10 cellular contexts compared by ENCODE assay signal in genomic region chr17:49730078-49730786, GRCh38. TPM values are rescaled to one million over a fixed set of nuclear protein-coding genes. Genes with fewer than 3 reads are reported as not detected.
DNase-seq lines count a peak whose midpoint lies in the region; ATAC-seq and TF ChIP-seq lines count a peak whose summit lies in the region.
"Had no signal": no experiment of that assay in that cellular context is flagged by ENCODE, and none has a peak within 500 bp of the region (broad histone marks: within the 10 kb centered on the region; RNA-seq: fewer than 3 reads in every experiment).

No MANE protein-coding gene starts in this region.

- peaks cover 5% of the 10 kb centered on the region for H3K9me3 Mint-ChIP-seq in activated CD8-positive, alpha-beta T cell treated with anti-CD3 and anti-CD28 coated beads for 36 hours
- H3K9me3 Mint-ChIP-seq in activated CD8-positive, alpha-beta T cell treated with anti-CD3 and anti-CD28 coated beads, Interleukin-2, amount 10 ng/mL, durations not matched to agents 7 days and 5 days (ENCODE audit: insufficient read depth), result no peaks in the 10 kb centered on the region

- no peak for TF ChIP-seq CTCF in activated CD8-positive, alpha-beta T cell treated with anti-CD3 and anti-CD28 coated beads for 36 hours (IDR thresholded peaks at IDR 0.05)
- TF ChIP-seq CTCF in epithelial cell of proximal tubule (conservative IDR thresholded peaks at IDR 0.05; ENCODE audit: low read depth, low read length), result no peak
- no peak for TF ChIP-seq CTCF in mucosa of descending colon (IDR thresholded peaks at IDR 0.05)
- TF ChIP-seq CTCF in MM.1S (IDR thresholded peaks at IDR 0.05; ENCODE audit: low read length), result no peak
- no peak for TF ChIP-seq CTCF in BE2C (IDR thresholded peaks at IDR 0.05; ENCODE audit: low read depth, low read length)

- intact Hi-C loops in activated CD8-positive, alpha-beta T cell treated with anti-CD3 and anti-CD28 coated beads for 36 hours (cut with micrococcal nuclease), result no loop called here
- intact Hi-C loops in mucosa of descending colon (cut with DNase I, micrococcal nuclease), result no loop called here

- H3K4me1 ChIP-seq in mucosa of descending colon (ENCODE audit: low read depth), result peaks cover 3% of the 10 kb centered on the region
- no peaks in the 10 kb centered on the region for H3K4me1 ChIP-seq in MM.1S (ENCODE audit: low read length)
- H3K4me1 ChIP-seq in BE2C, result no peaks in the 10 kb centered on the region
- H3K4me1 ChIP-seq: A549 had no signal

- CTCF ChIA-PET in activated CD8-positive, alpha-beta T cell treated with anti-CD3 and anti-CD28 coated beads for 36 hours (lab: Charles Lee), result interaction anchor here (0.7 to 3.1 kb wide), 4 partner anchors 9 to 163 kb away, joined by 3 to 9 read pairs (median 6); no protein-coding TSS in a partner anchor
- CTCF ChIA-PET in activated CD8-positive, alpha-beta T cell treated with anti-CD3 and anti-CD28 coated beads, Interleukin-2, amount 10 ng/mL, durations not matched to agents 7 days and 5 days (lab: Charles Lee), result interaction anchor here (1.3 to 3.2 kb wide), 7 partner anchors 8 to 49 kb away, joined by 3 to 12 read pairs (median 4); partner anchors contain the start of gene SLC35B1

- peaks cover 32% of the 10 kb centered on the region for H3K36me3 Mint-ChIP-seq in activated CD8-positive, alpha-beta T cell treated with anti-CD3 and anti-CD28 coated beads for 36 hours (ENCODE audit: low read depth)
- H3K36me3 Mint-ChIP-seq in activated CD8-positive, alpha-beta T cell treated with anti-CD3 and anti-CD28 coated beads, Interleukin-2, amount 10 ng/mL, durations not matched to agents 7 days and 5 days (ENCODE audit: low read depth), result peaks cover 59% of the 10 kb centered on the region

- no peak overlapping the region for H3K4me3 ChIP-seq in epithelial cell of proximal tubule (ENCODE audit: low read depth, low read length)
- no peak overlapping the region for H3K4me3 ChIP-seq in mucosa of descending colon
- no peak overlapping the region for H3K4me3 ChIP-seq in MM.1S (ENCODE audit: low read length)
- no peak overlapping the region for H3K4me3 ChIP-seq in BE2C (ENCODE audit: low read depth, low read length)
- H3K4me3 ChIP-seq: A549 had no signal

- H3K27me3 Mint-ChIP-seq in activated CD8-positive, alpha-beta T cell treated with anti-CD3 and anti-CD28 coated beads for 36 hours, result no peaks in the 10 kb centered on the region
- no peaks in the 10 kb centered on the region for H3K27me3 Mint-ChIP-seq in activated CD8-positive, alpha-beta T cell treated with anti-CD3 and anti-CD28 coated beads, Interleukin-2, amount 10 ng/mL, durations not matched to agents 7 days and 5 days (ENCODE audit: low read depth)

- H3K4me3 Mint-ChIP-seq in activated CD8-positive, alpha-beta T cell treated with anti-CD3 and anti-CD28 coated beads for 36 hours, result no peak overlapping the region
- no peak overlapping the region for H3K4me3 Mint-ChIP-seq in activated CD8-positive, alpha-beta T cell treated with anti-CD3 and anti-CD28 coated beads, Interleukin-2, amount 10 ng/mL, durations not matched to agents 7 days and 5 days

- no peaks in the 10 kb centered on the region for H4K20me1 ChIP-seq in MM.1S (ENCODE audit: insufficient read depth, low read length)

- no peaks in the 10 kb centered on the region for H3K9me2 ChIP-seq in MM.1S (replicated peaks; ENCODE audit: insufficient read depth, low read length)

- ATAC-seq in activated CD8-positive, alpha-beta T cell treated with anti-CD3 and anti-CD28 coated beads for 36 hours, result no peak
- ATAC-seq in activated CD8-positive, alpha-beta T cell treated with anti-CD3 and anti-CD28 coated beads, Interleukin-2, amount 10 ng/mL, durations not matched to agents 7 days and 5 days, result no peak
- ATAC-seq in mucosa of descending colon, result peak; percentile 75
- no peak for ATAC-seq in HG03095 (IDR thresholded peaks at IDR 0.05; ENCODE audit: unreplicated experiment)
- ATAC-seq: A549 had no signal

- no peak overlapping the region for H3K27ac ChIP-seq in MM.1S (ENCODE audit: low read length)
- H3K27ac ChIP-seq: A549, KMS-11 had no signal

- H3K27me3 ChIP-seq in MM.1S (replicated peaks; ENCODE audit: insufficient read depth, low read length) (no peaks in the 10 kb centered on the region), BE2C (no peaks in the 10 kb centered on the region)

- POLR2A ChIA-PET in activated CD8-positive, alpha-beta T cell treated with anti-CD3 and anti-CD28 coated beads for 36 hours (lab: Charles Lee), result interaction anchor here (0.9 to 1.3 kb wide), 3 partner anchors 17 to 58 kb away, joined by 3 to 4 read pairs (median 4); partner anchors contain the start of genes FAM117A and KAT7
- POLR2A ChIA-PET in activated CD8-positive, alpha-beta T cell treated with anti-CD3 and anti-CD28 coated beads, Interleukin-2, amount 10 ng/mL, durations not matched to agents 7 days and 5 days (lab: Charles Lee), result interaction anchor here (0.8 to 2.2 kb wide), 6 partner anchors 8 to 58 kb away, joined by 3 to 7 read pairs (median 4); partner anchors contain the start of genes KAT7 and SLC35B1

- H3F3A ChIP-seq in MM.1S (ENCODE audit: insufficient read depth, low read length), result no peaks in the 10 kb centered on the region

- peaks cover 93% of the 10 kb centered on the region for H3K79me2 ChIP-seq in MM.1S (ENCODE audit: low read length)

- H3K9ac ChIP-seq in MM.1S (ENCODE audit: low read length), result no peak overlapping the region
- H3K9ac ChIP-seq: KMS-11 had no signal

- peak overlapping the region; percentile 35 for H3K27ac Mint-ChIP-seq in activated CD8-positive, alpha-beta T cell treated with anti-CD3 and anti-CD28 coated beads for 36 hours
- H3K27ac Mint-ChIP-seq in activated CD8-positive, alpha-beta T cell treated with anti-CD3 and anti-CD28 coated beads, Interleukin-2, amount 10 ng/mL, durations not matched to agents 7 days and 5 days, result no peak overlapping the region

- H3K4me1 Mint-ChIP-seq in activated CD8-positive, alpha-beta T cell treated with anti-CD3 and anti-CD28 coated beads for 36 hours (ENCODE audit: low read depth), result peaks cover 49% of the 10 kb centered on the region
- peaks cover 35% of the 10 kb centered on the region for H3K4me1 Mint-ChIP-seq in activated CD8-positive, alpha-beta T cell treated with anti-CD3 and anti-CD28 coated beads, Interleukin-2, amount 10 ng/mL, durations not matched to agents 7 days and 5 days (ENCODE audit: low read depth)

- no peak for DNase-seq in activated CD8-positive, alpha-beta T cell treated with anti-CD3 and anti-CD28 coated beads for 36 hours
- no peak for DNase-seq in activated CD8-positive, alpha-beta T cell treated with anti-CD3 and anti-CD28 coated beads, Interleukin-2, amount 10 ng/mL, durations not matched to agents 7 days and 5 days
- DNase-seq in epithelial cell of proximal tubule (ENCODE audit: low read depth) (peak; percentile 52), mucosa of descending colon (peak; percentile 41 to 69 (median 51)), ureter (ENCODE audit: low spot score) (peak; percentile 80), MM.1S (no peak), BE2C (no peak)

- no peaks in the 10 kb centered on the region for H3K9me3 ChIP-seq in mucosa of descending colon
- H3K9me3 ChIP-seq in MM.1S (replicated peaks; ENCODE audit: insufficient read depth, low read length), result no peaks in the 10 kb centered on the region
- no peaks in the 10 kb centered on the region; the same call in 1 of the 2 replicates for H3K9me3 ChIP-seq in BE2C
- H3K9me3 ChIP-seq: A549 had no signal

- no peak overlapping the region for H2AFZ ChIP-seq in MM.1S (ENCODE audit: low read length)

- no peaks in the 10 kb centered on the region for H3K36me3 ChIP-seq in mucosa of descending colon (ENCODE audit: low read depth)
- H3K36me3 ChIP-seq in MM.1S (replicated peaks; ENCODE audit: insufficient read depth, low read length), result 0 out of 2 replicates have a peak, but pooled peaks cover 5% of the 10 kb centered on the region
- no peaks in the 10 kb centered on the region for H3K36me3 ChIP-seq in BE2C

- H3K4me2 ChIP-seq in MM.1S (ENCODE audit: low read depth, low read length), result no peak overlapping the region
- H3K4me2 ChIP-seq: A549, KMS-11 had no signal

RNA-seq across cellular contexts. Expression of gene SLC35B1, which starts 22.5 kb away (rescaled TPM):
- total RNA-seq in activated CD8-positive, alpha-beta T cell treated with anti-CD3 and anti-CD28 coated beads for 36 hours, result 10 to 100 TPM; 38.6 to 46.6 TPM
- 10 to 100 TPM; 50.7 to 62.6 TPM for total RNA-seq in activated CD8-positive, alpha-beta T cell treated with anti-CD3 and anti-CD28 coated beads, Interleukin-2, amount 10 ng/mL, durations not matched to agents 7 days and 5 days
- total RNA-seq in epithelial cell of proximal tubule, result 60.0 and 72.0 TPM in 2 replicates
- 10 to 100 TPM; 31.7 to 60.3 (median 41.5) TPM for total RNA-seq in mucosa of descending colon
- 55.5 TPM for total RNA-seq in ureter
- 250 TPM for polyA plus RNA-seq in BE2C (2012; ENCODE audit: insufficient read depth, insufficient read length, low read depth)

RNA-seq across cellular contexts. Expression of gene FAM117A, which starts 33.7 kb away (rescaled TPM):
- total RNA-seq in activated CD8-positive, alpha-beta T cell treated with anti-CD3 and anti-CD28 coated beads for 36 hours, result 10 to 100 TPM; 19.7 to 23.0 TPM
- total RNA-seq in activated CD8-positive, alpha-beta T cell treated with anti-CD3 and anti-CD28 coated beads, Interleukin-2, amount 10 ng/mL, durations not matched to agents 7 days and 5 days, result 10 to 100 TPM; 20.8 to 23.5 TPM
- total RNA-seq in epithelial cell of proximal tubule, result 3.8 and 4.7 TPM in 2 replicates
- 10 to 100 TPM in 1 of 3 donors, 1 to 10 TPM in 2; 6.5 to 22.0 (median 8.8) TPM for total RNA-seq in mucosa of descending colon
- 12.4 TPM for total RNA-seq in ureter
- polyA plus RNA-seq in BE2C (2012; ENCODE audit: insufficient read depth, insufficient read length, low read depth), result 17.0 TPM

RNA-seq across cellular contexts. Expression of gene SPOP, which starts 52.3 kb away (rescaled TPM):
- 10 to 100 TPM; 61.6 to 63.5 TPM for total RNA-seq in activated CD8-positive, alpha-beta T cell treated with anti-CD3 and anti-CD28 coated beads for 36 hours
- total RNA-seq in activated CD8-positive, alpha-beta T cell treated with anti-CD3 and anti-CD28 coated beads, Interleukin-2, amount 10 ng/mL, durations not matched to agents 7 days and 5 days, result 10 to 100 TPM; 49.5 to 52.0 TPM
- total RNA-seq in epithelial cell of proximal tubule, result 23.3 and 26.2 TPM in 2 replicates
- 100 to 1,000 TPM in 1 of 3 donors, 10 to 100 TPM in 2; 47.6 to 213 (median 56.2) TPM for total RNA-seq in mucosa of descending colon
- total RNA-seq in ureter, result 107 TPM
- polyA plus RNA-seq in BE2C (2012; ENCODE audit: insufficient read depth, insufficient read length, low read depth), result 77.2 TPM

RNA-seq across cellular contexts. Expression of gene KAT7, which starts 58.2 kb away (rescaled TPM):
- total RNA-seq in activated CD8-positive, alpha-beta T cell treated with anti-CD3 and anti-CD28 coated beads for 36 hours, result 10 to 100 TPM; 61.2 to 66.6 TPM
- 10 to 100 TPM; 75.8 to 76.0 TPM for total RNA-seq in activated CD8-positive, alpha-beta T cell treated with anti-CD3 and anti-CD28 coated beads, Interleukin-2, amount 10 ng/mL, durations not matched to agents 7 days and 5 days
- 20.4 and 20.9 TPM in 2 replicates for total RNA-seq in epithelial cell of proximal tubule
- 10 to 100 TPM; 43.7 to 73.4 (median 59.7) TPM for total RNA-seq in mucosa of descending colon
- total RNA-seq in ureter, result 98.2 TPM
- polyA plus RNA-seq in BE2C (2012; ENCODE audit: insufficient read depth, insufficient read length, low read depth), result 38.5 TPM

Comparison
In these comparisons a context has a peak if more than half of its experiments do, and no peak if none do; other contexts are left out.
1. DNase-seq: peak in epithelial cell of proximal tubule (single experiment), mucosa of descending colon (3 of 3) and ureter (single experiment); none in activated CD8-positive, alpha-beta T cell treated with anti-CD3 and anti-CD28 coated beads for 36 hours (single experiment), activated CD8-positive, alpha-beta T cell treated with anti-CD3 and anti-CD28 coated beads, Interleukin-2, amount 10 ng/mL, durations not matched to agents 7 days and 5 days (single experiment), MM.1S (single experiment) and BE2C (single experiment).